ENCODE assay signal across 15 cellular contexts in genomic region chr5:171757853-171758535, GRCh38. TPM values are rescaled to one million over a fixed set of nuclear protein-coding genes. Genes with fewer than 3 reads are reported as not detected.
DNase-seq lines count a peak whose midpoint lies in the region; ATAC-seq and TF ChIP-seq lines count a peak whose summit lies in the region.
"Had no signal": no experiment of that assay in that cellular context is flagged by ENCODE, and none has a peak within 500 bp of the region (broad histone marks: within the 10 kb centered on the region; RNA-seq: fewer than 3 reads in every experiment).

No MANE protein-coding gene starts in this region.

- no peak overlapping the region for H3K4me3 ChIP-seq in AG10803 (ENCODE audit: low read length)
- H3K4me3 ChIP-seq: upper lobe of right lung had no signal

- no peaks in the 10 kb centered on the region; the same call in 1 of the 2 replicates for H3K36me3 Mint-ChIP-seq in HFFc6 (ENCODE audit: low read depth)

- peak overlapping the region; percentile 15 for H3K4me3 Mint-ChIP-seq in HFFc6

- H3K9me3 Mint-ChIP-seq in HFFc6: peaks cover 4% of the 10 kb centered on the region

- H3K27ac Mint-ChIP-seq in HFFc6: peak overlapping the region; percentile 48

- no peak for ATAC-seq in GM18867 (IDR thresholded peaks at IDR 0.05; ENCODE audit: unreplicated experiment)
- ATAC-seq: upper lobe of right lung had no signal

- no peak for TF ChIP-seq CTCF in AG10803 (conservative IDR thresholded peaks at IDR 0.05; ENCODE audit: low read length)
- TF ChIP-seq CTCF in HFFc6 (IDR thresholded peaks at IDR 0.05): no peak

- H3K27me3 Mint-ChIP-seq in HFFc6 (ENCODE audit: insufficient read depth): no peaks in the 10 kb centered on the region

- peak; percentile 72 for DNase-seq in AG10803 (ENCODE audit: low read depth)
- peak; percentile 91 for DNase-seq in HFFc6
- DNase-seq in amniotic epithelial cell (ENCODE audit: low read depth): peak; percentile 93
- DNase-seq in hepatic stellate cell (ENCODE audit: low spot score): peak; percentile 58
- no peak for DNase-seq in stimulated activated CD4-positive, alpha-beta T cell treated with anti-CD3 and anti-CD28 coated beads, Interleukin-12 subunit alpha, Interleukin-12 subunit beta, amount 100 ng/mL, for 4 hours
- DNase-seq in NCI-H345 treated with DMSO at 0.1 percent for 48 hours (lab: John Stamatoyannopoulos, UW; ENCODE audit: unreplicated experiment): no peak
- no peak for DNase-seq in activated CD4-positive, alpha-beta T cell treated with anti-CD3 and anti-CD28 coated beads for 4 hours
- DNase-seq: activated CD8-positive, alpha-beta memory T cell treated with anti-CD3 and anti-CD28 coated beads, Interleukin-2, amount 50 U/mL, for 48 hours; H7; kidney; NCI-H524; occipital lobe; T-helper 2 cell; upper lobe of right lung had no signal

- H3K4me1 Mint-ChIP-seq in HFFc6 (ENCODE audit: low read depth): peaks cover 15% of the 10 kb centered on the region

RNA-seq across cellular contexts. Expression of gene SMIM23, which starts 27.6 kb away (rescaled TPM):
- total RNA-seq in HFFc6 (2021; fragmentation: NEBNext Ultra II Directional; extraction: Animal tissue kit (Norgen Biotek cat#: 25700)): not detected
- total RNA-seq: H7, kidney, occipital lobe, upper lobe of right lung had no signal

Comparison
In these comparisons a context has a peak if more than half of its experiments do, and no peak if none do; other contexts are left out.
1. DNase-seq: peak in AG10803 (single experiment), HFFc6 (single experiment), amniotic epithelial cell (single experiment) and hepatic stellate cell (single experiment); none in stimulated activated CD4-positive, alpha-beta T cell treated with anti-CD3 and anti-CD28 coated beads, Interleukin-12 subunit alpha, Interleukin-12 subunit beta, amount 100 ng/mL, for 4 hours (single experiment), NCI-H345 treated with DMSO at 0.1 percent for 48 hours (single experiment) and activated CD4-positive, alpha-beta T cell treated with anti-CD3 and anti-CD28 coated beads for 4 hours (0 of 2).